6 cellular contexts compared by ENCODE assay signal in genomic region chr1:39498096-39498710, GRCh38. TPM values are rescaled to one million over a fixed set of nuclear protein-coding genes. Genes with fewer than 3 reads are reported as not detected.
"Had no signal": no experiment of that assay in that cellular context is flagged by ENCODE, and none has a peak within 500 bp of the region (broad histone marks: within the 10 kb centered on the region; RNA-seq: fewer than 3 reads in every experiment).

No MANE protein-coding gene starts in this region.

RNA-seq across cellular contexts. Expression of gene BMP8A, which starts 6.8 kb away (rescaled TPM):
- total RNA-seq: activated CD4-positive, alpha-beta memory T cell treated with anti-CD3 and anti-CD28 coated beads, Interleukin-2, amount 10 ng/mL, durations not matched to agents 7 days and 5 days; activated CD4-positive, alpha-beta T cell treated with anti-CD3 and anti-CD28 coated beads, Interleukin-2, amount 10 ng/mL, durations not matched to agents 7 days and 5 days; epithelial cell of proximal tubule; esophagus mucosa; foreskin keratinocyte; T-helper 2 cell treated with Interferon-gamma antibody and Interleukin-4, amounts not matched to agents 100 ng/mL and 5 ng/mL, for 36 hours had no signal
- polyA plus RNA-seq: foreskin keratinocyte had no signal
